ENCODE assay signal across 1 cellular context in genomic region chr6:41066867-41067304, GRCh38.
TF ChIP-seq lines count a peak whose summit lies in the region.

No MANE protein-coding gene starts in this region.

TF ChIP-seq in Ishikawa, 13 proteins besides CTCF, POLR2A, EP300 and RAD21 (continued from another document):
- TF ChIP-seq USF1 (IDR thresholded peaks at IDR 0.05) (no peak), EGR1 (IDR thresholded peaks at IDR 0.05) (no peak), CEBPB (IDR thresholded peaks at IDR 0.05) (no peak), ZBTB7A (IDR thresholded peaks at IDR 0.05; ENCODE audit: low read depth) (no peak), CREB1 (IDR thresholded peaks at IDR 0.05; ENCODE audit: low read depth) (no peak), TCF12 (IDR thresholded peaks at IDR 0.05; ENCODE audit: low read depth) (no peak), NFIC (IDR thresholded peaks at IDR 0.05) (no peak), REST (IDR thresholded peaks at IDR 0.05; ENCODE audit: low read depth) (no peak), FOXM1 (IDR thresholded peaks at IDR 0.05; ENCODE audit: borderline replicate concordance, low read depth) (no peak), YY1 (IDR thresholded peaks at IDR 0.05; ENCODE audit: low read depth) (no peak), TEAD4 (IDR thresholded peaks at IDR 0.05) (no peak)
